In genomic region chr1:94980909-94981252, GRCh38 we compare ENCODE assay signal across 20 cellular contexts. TPM values are rescaled to one million over a fixed set of nuclear protein-coding genes. Genes with fewer than 3 reads are reported as not detected.
DNase-seq lines count a peak whose midpoint lies in the region; ATAC-seq, FAIRE-seq and TF ChIP-seq lines count a peak whose summit lies in the region.
"Had no signal": no experiment of that assay in that cellular context is flagged by ENCODE, and none has a peak within 500 bp of the region (broad histone marks: within the 10 kb centered on the region; RNA-seq: fewer than 3 reads in every experiment).

No MANE protein-coding gene starts in this region.

- intact Hi-C loops in left ventricle myocardium inferior (cut with micrococcal nuclease) = no loop called here
- intact Hi-C loops in Right ventricle myocardium inferior (cut with DNase I) = no loop called here
- intact Hi-C loops in kidney (cut with DNase I) = no loop called here
- intact Hi-C loops in upper lobe of right lung (cut with DNase I) = no loop called here

- no peak for FAIRE-seq in kidney (lab: Jason Lieb, UNC)
- FAIRE-seq: GM19239, TTC549, urothelium cell line had no signal

- H3K4me3 ChIP-seq in left ventricle myocardium inferior (no peak overlapping the region), kidney (ENCODE audit: low read length in 2 of 2) (no peak overlapping the region), rectal smooth muscle tissue (ENCODE audit: low read length) (no peak overlapping the region), upper lobe of right lung (no peak overlapping the region)

- H3K27ac ChIP-seq in left ventricle myocardium inferior (replicated peaks) (peak overlapping the region; percentile 84), kidney (ENCODE audit: low read depth in 2 of 2, low read length in 2 of 2) (peak overlapping the region; percentile 66 to 81), rectal smooth muscle tissue (ENCODE audit: low read depth, low read length) (peak overlapping the region; percentile 14), upper lobe of right lung (peak overlapping the region; percentile 61)

- DNase-seq in left ventricle myocardium inferior (no peak), Right ventricle myocardium inferior (ENCODE audit: missing footprints) (no peak), kidney (no peak), upper lobe of right lung (no peak), A172 (ENCODE audit: low spot score) (no peak)
- DNase-seq: activated CD4-positive, alpha-beta memory T cell treated with anti-CD3 and anti-CD28 coated beads for 36 hours; activated T-cell treated with anti-CD3 and anti-CD28 coated beads, Interleukin-2, amount 50 U/mL, for 4 hours; caudate nucleus; CD4-positive, alpha-beta memory T cell; effector CD8-positive, alpha-beta T cell; MV-4-11; NCI-H2029 treated with DMSO at 0.1 percent for 48 hours; NCI-H524 treated with DMSO at 0.1 percent for 48 hours; OCI-M1 had no signal

- H3K9ac ChIP-seq in kidney (ENCODE audit: low read length in 2 of 2) = peak overlapping the region in 1 of 2 donors; percentile 20
- no peak overlapping the region for H3K9ac ChIP-seq in rectal smooth muscle tissue (ENCODE audit: low read length)

- H3K36me3 ChIP-seq in left ventricle myocardium inferior (no peaks in the 10 kb centered on the region), kidney (ENCODE audit: control insufficient read depth in 1 of 2, insufficient read depth in 2 of 2, low read length in 2 of 2) (no peaks in the 10 kb centered on the region), rectal smooth muscle tissue (ENCODE audit: control insufficient read depth, insufficient read depth, low read length) (no peaks in the 10 kb centered on the region), upper lobe of right lung (no peaks in the 10 kb centered on the region)

- TF ChIP-seq CTCF in left ventricle myocardium inferior (IDR thresholded peaks at IDR 0.05; ENCODE audit: borderline replicate concordance) (no peak), kidney (IDR thresholded peaks at IDR 0.05; ENCODE audit: borderline replicate concordance, extremely low read depth, insufficient read depth) (no peak), upper lobe of right lung (IDR thresholded peaks at IDR 0.05) (no peak)

- H3K27me3 ChIP-seq in left ventricle myocardium inferior (ENCODE audit: low read depth) = no peaks in the 10 kb centered on the region
- H3K27me3 ChIP-seq in rectal smooth muscle tissue (ENCODE audit: control insufficient read depth, insufficient read depth, low read length) = no peaks in the 10 kb centered on the region
- no peaks in the 10 kb centered on the region for H3K27me3 ChIP-seq in upper lobe of right lung

- ATAC-seq in Right ventricle myocardium inferior (no peak), upper lobe of right lung (no peak), GM21717 (IDR thresholded peaks at IDR 0.05; ENCODE audit: unreplicated experiment) (no peak), HG03432 (IDR thresholded peaks at IDR 0.05; ENCODE audit: unreplicated experiment) (no peak)
- ATAC-seq: activated T-cell treated with anti-CD3 and anti-CD28 coated beads, Interleukin-2, amount 50 U/mL, for 4 hours had no signal

- H3K9me3 ChIP-seq in left ventricle myocardium inferior (replicated peaks) (no peaks in the 10 kb centered on the region), kidney (ENCODE audit: control insufficient read depth in 1 of 2, low read length in 2 of 2) (no peaks in the 10 kb centered on the region), upper lobe of right lung (no peaks in the 10 kb centered on the region)

- peaks cover 47% of the 10 kb centered on the region for H3K4me1 ChIP-seq in left ventricle myocardium inferior
- H3K4me1 ChIP-seq in kidney (ENCODE audit: control insufficient read depth in 1 of 2, insufficient read depth in 1 of 2, low read depth in 1 of 2, low read length in 2 of 2) = peaks cover 4% of the 10 kb centered on the region in 2 donors
- peaks cover 2% of the 10 kb centered on the region for H3K4me1 ChIP-seq in rectal smooth muscle tissue (ENCODE audit: control insufficient read depth, insufficient read depth, low read length)
- H3K4me1 ChIP-seq in upper lobe of right lung = no peaks in the 10 kb centered on the region

RNA-seq across cellular contexts. Expression of gene CNN3, which starts 54.0 kb away (rescaled TPM):
- total RNA-seq in left ventricle myocardium inferior (67.9 TPM), Right ventricle myocardium inferior (57.0 TPM), kidney (291 TPM), upper lobe of right lung (215 TPM)
- 232 TPM for polyA plus RNA-seq in kidney (ENCODE audit: insufficient read depth, low read depth, low replicate concordance)
- total RNA-seq in A172 (2014; rRNA removed; shearing (Covaris generic)) = 227 and 277 TPM in 2 replicates

Comparison
In these comparisons a context has a peak if more than half of its experiments do, and no peak if none do; other contexts are left out.
1. H3K27ac ChIP-seq: peak in every context shown above with its lines; median percentile 84 in left ventricle myocardium inferior; 74 in kidney; 61 in upper lobe of right lung; 14 in rectal smooth muscle tissue.